ENCODE assay signal across 1 cellular context in the genomic region with DNA sequence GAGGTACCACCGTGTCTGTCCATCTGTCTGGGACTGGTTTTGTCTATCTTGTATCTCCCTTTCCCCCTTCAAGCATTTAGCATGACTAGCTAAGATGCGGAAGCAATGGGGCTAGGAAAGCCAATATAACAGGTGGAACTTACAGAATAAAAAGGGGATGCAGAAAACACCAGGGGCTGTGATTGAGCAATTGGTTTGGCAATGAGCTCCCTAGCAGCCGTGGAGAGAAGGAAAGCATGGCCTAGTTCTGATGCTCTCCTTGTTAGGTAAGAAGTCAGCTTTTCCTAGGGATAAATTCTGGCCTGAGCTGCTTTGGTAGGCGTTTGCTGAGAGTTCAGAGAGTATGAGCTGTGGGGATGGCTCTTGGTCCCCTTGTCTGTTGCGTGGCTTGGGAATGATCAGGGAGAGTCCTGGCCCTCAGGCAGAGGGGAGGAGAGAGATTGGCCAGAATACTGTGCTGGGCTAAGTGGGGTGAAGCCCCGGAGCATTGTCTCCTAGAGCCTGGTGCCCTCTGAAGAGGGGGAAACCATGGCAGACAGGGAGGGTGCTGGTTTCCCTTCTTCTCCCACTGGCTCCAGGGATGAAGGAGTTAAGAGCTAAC.
TF ChIP-seq lines count a peak whose summit lies in the region.

No MANE protein-coding gene starts in this region.

TF ChIP-seq in K562, 482 proteins besides CTCF, POLR2A, EP300 and RAD21:
- TF ChIP-seq CEBPG (CRISPR knock-in tag; IDR thresholded peaks at IDR 0.05) (no peak), CEBPG (tag; conservative IDR thresholded peaks at IDR 0.05 in 1 of 2, IDR thresholded peaks at IDR 0.05 in 1 of 2) (0 out of 4 replicates have a peak, but pooled peaks of 1 of the 2 experiments have one; percentile 14), CEBPB (tag; IDR thresholded peaks at IDR 0.05) (peak; percentile 58), ZBTB40 (IDR thresholded peaks at IDR 0.05) (no peak), ZBTB40 (CRISPR knock-in tag; IDR thresholded peaks at IDR 0.05) (no peak), CCAR2 (IDR thresholded peaks at IDR 0.05; ENCODE audit: low read depth, low read length) (no peak), SAP30 (IDR thresholded peaks at IDR 0.05; ENCODE audit: borderline replicate concordance, insufficient read depth, low read depth, low read length, poor library complexity, severe bottlenecking) (peak; percentile 4)
